ENCODE assay signal across 2 cellular contexts in genomic region chr3:115146418-115147328, GRCh38.
TF ChIP-seq lines count a peak whose summit lies in the region.

TSS of gene ZBTB20 (minus strand) at chr3:115147288.

TF ChIP-seq in IMR-90, 13 proteins besides CTCF, POLR2A, EP300 and RAD21:
- TF ChIP-seq MXI1 (IDR thresholded peaks at IDR 0.05; ENCODE audit: borderline replicate concordance, low read depth, low read length) (no peak), USF2 (IDR thresholded peaks at IDR 0.05; ENCODE audit: low read depth, low read length) (no peak), RCOR1 (IDR thresholded peaks at IDR 0.05; ENCODE audit: insufficient replicate concordance, low read length) (no peak), MAFK (IDR thresholded peaks at IDR 0.05; ENCODE audit: low read depth, low read length) (no peak), FOS (IDR thresholded peaks at IDR 0.05; ENCODE audit: low read depth, low read length) (0 out of 2 replicates have a peak, but pooled peaks have one; percentile 58), SMC3 (IDR thresholded peaks at IDR 0.05; ENCODE audit: low read depth, low read length) (no peak), CEBPB (IDR thresholded peaks at IDR 0.05; ENCODE audit: low read depth, low read length) (no peak), ELK1 (IDR thresholded peaks at IDR 0.05; ENCODE audit: borderline replicate concordance, low read depth, low read length) (no peak), MAZ (IDR thresholded peaks at IDR 0.05; ENCODE audit: borderline replicate concordance, low read depth, low read length) (peak; percentile 95)

TF ChIP-seq in SK-N-SH, 30 proteins besides CTCF, POLR2A, EP300 and RAD21:
- TF ChIP-seq YY1 (IDR thresholded peaks at IDR 0.05; ENCODE audit: low read depth): 0 out of 2 replicates have a peak, but pooled peaks have one; percentile 2
- TF ChIP-seq POLR2AphosphoS5 (IDR thresholded peaks at IDR 0.05; ENCODE audit: low read depth, low read length): peak; percentile 30; the same call in 1 of the 2 replicates
- TF ChIP-seq USF1 (IDR thresholded peaks at IDR 0.05; ENCODE audit: borderline replicate concordance, low read depth): no peak
- peak; percentile 40; the same call in 1 of the 2 replicates for TF ChIP-seq TAF1 (IDR thresholded peaks at IDR 0.05; ENCODE audit: borderline replicate concordance, low read depth, low read length)
- TF ChIP-seq PBX3 (IDR thresholded peaks at IDR 0.05): peak; percentile 8; the same call in 1 of the 2 replicates
- TF ChIP-seq CHD2 (IDR thresholded peaks at IDR 0.05; ENCODE audit: low read length, partially characterized antibody): peak; percentile 94
- TF ChIP-seq ZBTB33 (IDR thresholded peaks at IDR 0.05; ENCODE audit: borderline replicate concordance, low read depth): peak; percentile 89
- TF ChIP-seq RFX5 (IDR thresholded peaks at IDR 0.05; ENCODE audit: low read length): no peak; the same call in 1 of the 2 replicates
- TF ChIP-seq SIN3A (IDR thresholded peaks at IDR 0.05; ENCODE audit: borderline replicate concordance, low read depth, low read length): peak; percentile 60; the same call in 1 of the 2 replicates
